17 cellular contexts compared by ENCODE assay signal in genomic region chr3:73030073-73030597, GRCh38. TPM values are rescaled to one million over a fixed set of nuclear protein-coding genes. Genes with fewer than 3 reads are reported as not detected.
DNase-seq lines count a peak whose midpoint lies in the region; ATAC-seq and TF ChIP-seq lines count a peak whose summit lies in the region.
"Had no signal": no experiment of that assay in that cellular context is flagged by ENCODE, and none has a peak within 500 bp of the region (broad histone marks: within the 10 kb centered on the region; RNA-seq: fewer than 3 reads in every experiment).

No MANE protein-coding gene starts in this region.

- no peak for DNase-seq in activated CD4-positive, alpha-beta T cell treated with anti-CD3 and anti-CD28 coated beads for 36 hours
- DNase-seq in activated CD4-positive, alpha-beta T cell treated with anti-CD3 and anti-CD28 coated beads for 4 hours, result no peak
- DNase-seq in effector memory CD8-positive, alpha-beta T cell, result no peak
- DNase-seq in gastrocnemius medialis, result no peak
- DNase-seq in amniotic stem cell (lab: John Stamatoyannopoulos, UW), result no peak
- no peak for DNase-seq in posterior vena cava (ENCODE audit: low spot score)
- DNase-seq: activated CD4-positive, CD25-positive, alpha-beta regulatory T cell treated with anti-CD3 and anti-CD28 coated beads, Interleukin-2, amount 50 U/mL, for 72 hours; activated effector memory CD4-positive, alpha-beta T cell treated with anti-CD3 and anti-CD28 coated beads, Interleukin-2, amount 50 U/mL, for 16 hours; central memory CD4-positive, alpha-beta T cell; head of caudate nucleus; KG1; NCI-H1436 treated with DMSO at 0.1 percent for 48 hours; NCI-H524; nephron progenitor cell; sigmoid colon had no signal

- no peaks in the 10 kb centered on the region for H3K27me3 ChIP-seq in gastrocnemius medialis
- H3K27me3 ChIP-seq: sigmoid colon had no signal

- H3K27me3 Mint-ChIP-seq in activated CD4-positive, alpha-beta T cell treated with anti-CD3 and anti-CD28 coated beads for 36 hours, result no peaks in the 10 kb centered on the region
- no peaks in the 10 kb centered on the region for H3K27me3 Mint-ChIP-seq in effector memory CD8-positive, alpha-beta T cell

- intact Hi-C loops in activated CD4-positive, alpha-beta T cell treated with anti-CD3 and anti-CD28 coated beads for 36 hours (cut with DNase I, micrococcal nuclease), result no loop called here
- intact Hi-C loops in gastrocnemius medialis (cut with DNase I; ENCODE audit: low total_unique reads), result no loop called here
- intact Hi-C loops in posterior vena cava (cut with DNase I), result no loop called here

- peaks cover 52 to 75% of the 10 kb centered on the region in 2 donors for H3K4me1 ChIP-seq in gastrocnemius medialis

- H3K9me3 ChIP-seq in gastrocnemius medialis, result no peaks in the 10 kb centered on the region
- H3K9me3 ChIP-seq: sigmoid colon had no signal

- CTCF ChIA-PET in activated CD4-positive, alpha-beta T cell treated with anti-CD3 and anti-CD28 coated beads for 36 hours (lab: Charles Lee), result no interaction called here

- peak overlapping the region; percentile 41 to 73 (median 49) for H3K27ac ChIP-seq in gastrocnemius medialis

- no peaks in the 10 kb centered on the region for H3K9me3 Mint-ChIP-seq in activated CD4-positive, alpha-beta T cell treated with anti-CD3 and anti-CD28 coated beads for 36 hours (ENCODE audit: low read depth)
- no peaks in the 10 kb centered on the region for H3K9me3 Mint-ChIP-seq in effector memory CD8-positive, alpha-beta T cell

- no peak overlapping the region for H3K4me3 Mint-ChIP-seq in activated CD4-positive, alpha-beta T cell treated with anti-CD3 and anti-CD28 coated beads for 36 hours
- peak overlapping the region in 1 of 2 donors; percentile 7 for H3K4me3 Mint-ChIP-seq in effector memory CD8-positive, alpha-beta T cell
- H3K4me3 Mint-ChIP-seq: nephron progenitor cell had no signal

- H3K4me3 ChIP-seq in gastrocnemius medialis, result no peak overlapping the region
- H3K4me3 ChIP-seq: sigmoid colon had no signal

- POLR2A ChIA-PET in activated CD4-positive, alpha-beta T cell treated with anti-CD3 and anti-CD28 coated beads for 36 hours (lab: Charles Lee), result no interaction called here

- ATAC-seq in activated CD4-positive, alpha-beta T cell treated with anti-CD3 and anti-CD28 coated beads for 36 hours, result no peak
- ATAC-seq in HG02852 (IDR thresholded peaks at IDR 0.05; ENCODE audit: unreplicated experiment) (peak; percentile 52), gastrocnemius medialis (peak; percentile 22 to 82), GM21390 (IDR thresholded peaks at IDR 0.05; ENCODE audit: unreplicated experiment) (no peak)
- no peak for ATAC-seq in effector memory CD8-positive, alpha-beta T cell (replicated peaks)

- H3K4me1 Mint-ChIP-seq in activated CD4-positive, alpha-beta T cell treated with anti-CD3 and anti-CD28 coated beads for 36 hours, result peaks cover 90% of the 10 kb centered on the region
- peaks cover 45 to 78% of the 10 kb centered on the region in 2 donors for H3K4me1 Mint-ChIP-seq in effector memory CD8-positive, alpha-beta T cell (ENCODE audit: low read depth in 2 of 2)
- H3K4me1 Mint-ChIP-seq: nephron progenitor cell had no signal

- H3K36me3 Mint-ChIP-seq in activated CD4-positive, alpha-beta T cell treated with anti-CD3 and anti-CD28 coated beads for 36 hours (ENCODE audit: low read depth), result peaks cover 38% of the 10 kb centered on the region
- peaks cover 9% of the 10 kb centered on the region for H3K36me3 Mint-ChIP-seq in effector memory CD8-positive, alpha-beta T cell (ENCODE audit: insufficient read depth)

- no peak for TF ChIP-seq CTCF in gastrocnemius medialis (IDR thresholded peaks at IDR 0.05 in 4 of 5, conservative IDR thresholded peaks at IDR 0.05 in 1 of 5)

- no peaks in the 10 kb centered on the region for H3K36me3 ChIP-seq in gastrocnemius medialis
- H3K36me3 ChIP-seq: sigmoid colon had no signal

- no peak for TF ChIP-seq POLR2A in gastrocnemius medialis (IDR thresholded peaks at IDR 0.05)

- H3K27ac Mint-ChIP-seq in activated CD4-positive, alpha-beta T cell treated with anti-CD3 and anti-CD28 coated beads for 36 hours, result peak overlapping the region; percentile 82
- H3K27ac Mint-ChIP-seq in effector memory CD8-positive, alpha-beta T cell, result peak overlapping the region; percentile 9 to 64

- in situ Hi-C loops in gastrocnemius medialis (cut with MboI; ENCODE audit: low sequenced_read_pairs in 4 of 4), result no loop called here

RNA-seq across cellular contexts. Expression of gene EBLN2, which starts 31.3 kb away (rescaled TPM):
- total RNA-seq in activated CD4-positive, alpha-beta T cell treated with anti-CD3 and anti-CD28 coated beads for 36 hours, result 1 to 10 TPM; 4.7 to 5.2 TPM
- total RNA-seq in gastrocnemius medialis (1 to 10 TPM in 1 of 4 donors, under 1 TPM in 3; 0.18 to 4.8 (median 0.65) TPM), posterior vena cava (1 to 10 TPM; 4.0 to 4.8 TPM)

RNA-seq across cellular contexts. Expression of gene PPP4R2, which starts 33.5 kb away (rescaled TPM):
- total RNA-seq in activated CD4-positive, alpha-beta T cell treated with anti-CD3 and anti-CD28 coated beads for 36 hours, result 10 to 100 TPM; 75.1 to 91.5 TPM
- total RNA-seq in gastrocnemius medialis, result 10 to 100 TPM; 31.0 to 60.5 (median 47.0) TPM
- 10 to 100 TPM; 36.3 to 50.1 TPM for total RNA-seq in posterior vena cava

Comparison
In these comparisons a context has a peak if more than half of its experiments do, and no peak if none do; other contexts are left out.
1. ATAC-seq: peak in HG02852 (single experiment) and gastrocnemius medialis (2 of 2); none in activated CD4-positive, alpha-beta T cell treated with anti-CD3 and anti-CD28 coated beads for 36 hours (single experiment), effector memory CD8-positive, alpha-beta T cell (single experiment) and GM21390 (single experiment).